In the genomic region with DNA sequence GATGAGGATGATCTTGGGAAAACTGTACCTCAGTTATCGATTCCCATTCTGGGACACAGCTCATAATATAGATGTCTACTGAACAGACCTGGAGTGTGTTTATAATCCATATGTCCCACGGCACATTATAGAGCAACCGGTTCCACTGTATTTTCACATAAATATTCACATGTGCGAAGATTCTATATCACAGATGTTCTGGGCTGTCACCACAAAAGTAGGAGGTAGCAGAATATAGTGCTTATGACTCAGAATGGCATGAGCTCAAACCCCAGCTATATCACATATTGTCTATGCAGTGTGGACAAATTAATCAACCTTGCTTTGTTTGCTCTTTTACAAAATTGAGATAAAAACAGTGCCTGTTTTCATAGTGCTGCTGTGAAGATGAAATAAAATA, we compare ENCODE assay signal across 24 cellular contexts.
"Had no signal": no experiment of that assay in that cellular context is flagged by ENCODE, and none has a peak within 500 bp of the region (broad histone marks: within the 10 kb centered on the region; RNA-seq: fewer than 3 reads in every experiment).

No MANE protein-coding gene starts in this region.

- H3K4me1 ChIP-seq: stomach, suprapubic skin, testis, thyroid gland, tibial artery, transverse colon, upper lobe of left lung, upper lobe of right lung, uterus, vagina had no signal

- H3K4me3 ChIP-seq: stomach, suprapubic skin, testis, thoracic aorta, thyroid gland, tibial artery, transverse colon, upper lobe of left lung, upper lobe of right lung, uterus, vagina had no signal

- H3K9me3 ChIP-seq: stomach, suprapubic skin, testis, thoracic aorta, thyroid gland, tibial artery, transverse colon, upper lobe of left lung, upper lobe of right lung, uterus, vagina had no signal

- H3K27me3 ChIP-seq: stomach, suprapubic skin, testis, thyroid gland, tibial artery, transverse colon, upper lobe of left lung, upper lobe of right lung, uterus, vagina had no signal

- H3K36me3 ChIP-seq: stomach, suprapubic skin, thoracic aorta, thyroid gland, tibial artery, transverse colon, upper lobe of left lung, upper lobe of right lung, uterus, vagina had no signal

- H3K27ac ChIP-seq: stomach, suprapubic skin, testis, thoracic aorta, thyroid gland, tibial artery, transverse colon, upper lobe of left lung, upper lobe of right lung, uterus, vagina had no signal

- DNase-seq: stimulated activated CD4-positive, alpha-beta T cell treated with anti-CD3 and anti-CD28 coated beads, Interleukin-2, amount 100 ng/mL, for 24 hours; stimulated activated CD4-positive, alpha-beta T cell treated with anti-CD3 and anti-CD28 coated beads, Interleukin-2, amount 100 ng/mL, for 48 hours; stimulated activated CD4-positive, alpha-beta T cell treated with anti-CD3 and anti-CD28 coated beads, Interleukin-4, amount 100 ng/mL, for 1 hour; stimulated activated CD4-positive, alpha-beta T cell treated with anti-CD3 and anti-CD28 coated beads, Interleukin-4, amount 100 ng/mL, for 24 hours; stimulated activated CD4-positive, alpha-beta T cell treated with anti-CD3 and anti-CD28 coated beads, Interleukin-4, amount 100 ng/mL, for 4 hours; stimulated activated CD8-positive, alpha-beta memory T cell treated with anti-CD3 and anti-CD28 coated beads, Interleukin-4, amount 100 ng/mL, for 48 hours; stimulated activated naive B cell treated with anti-CD40 and anti-IgM and Interleukin-4, amounts not matched to agents 10 μg/mL and 1 μg/mL and 100 μg/mL, for 72 hours; stimulated activated naive CD4-positive, alpha-beta T cell; stimulated activated naive CD4-positive, alpha-beta T cell treated with Interleukin-2 at 50 U/mL for 16 hours; stimulated activated naive CD8-positive, alpha-beta T cell treated with anti-CD3 and anti-CD28 coated beads, Interleukin-15, amount 100 ng/mL, for 72 hours; stimulated activated naive CD8-positive, alpha-beta T cell treated with anti-CD3 and anti-CD28 coated beads, Interleukin-15, Interleukin-2, amounts not matched to agents 100 U/mL and 50 U/mL, for 24 hours; stomach; substantia nigra; testis; thyroid gland; tibial artery; transverse colon; trophoblast cell; upper lobe of left lung; upper lobe of right lung; uterus had no signal
